In genomic region chr3:109098245-109098644, GRCh38 we compare ENCODE assay signal across 1 cellular context.
TF ChIP-seq lines count a peak whose summit lies in the region.

No MANE protein-coding gene starts in this region.

TF ChIP-seq in K562, 482 proteins besides CTCF, POLR2A, EP300 and RAD21:
- TF ChIP-seq SOX6 (IDR thresholded peaks at IDR 0.05) (no peak), HOMEZ (CRISPR knock-in tag; IDR thresholded peaks at IDR 0.05) (no peak)
TF ChIP-seq in K562: peak in this region for 0.
